8 cellular contexts compared by ENCODE assay signal in the genomic region with DNA sequence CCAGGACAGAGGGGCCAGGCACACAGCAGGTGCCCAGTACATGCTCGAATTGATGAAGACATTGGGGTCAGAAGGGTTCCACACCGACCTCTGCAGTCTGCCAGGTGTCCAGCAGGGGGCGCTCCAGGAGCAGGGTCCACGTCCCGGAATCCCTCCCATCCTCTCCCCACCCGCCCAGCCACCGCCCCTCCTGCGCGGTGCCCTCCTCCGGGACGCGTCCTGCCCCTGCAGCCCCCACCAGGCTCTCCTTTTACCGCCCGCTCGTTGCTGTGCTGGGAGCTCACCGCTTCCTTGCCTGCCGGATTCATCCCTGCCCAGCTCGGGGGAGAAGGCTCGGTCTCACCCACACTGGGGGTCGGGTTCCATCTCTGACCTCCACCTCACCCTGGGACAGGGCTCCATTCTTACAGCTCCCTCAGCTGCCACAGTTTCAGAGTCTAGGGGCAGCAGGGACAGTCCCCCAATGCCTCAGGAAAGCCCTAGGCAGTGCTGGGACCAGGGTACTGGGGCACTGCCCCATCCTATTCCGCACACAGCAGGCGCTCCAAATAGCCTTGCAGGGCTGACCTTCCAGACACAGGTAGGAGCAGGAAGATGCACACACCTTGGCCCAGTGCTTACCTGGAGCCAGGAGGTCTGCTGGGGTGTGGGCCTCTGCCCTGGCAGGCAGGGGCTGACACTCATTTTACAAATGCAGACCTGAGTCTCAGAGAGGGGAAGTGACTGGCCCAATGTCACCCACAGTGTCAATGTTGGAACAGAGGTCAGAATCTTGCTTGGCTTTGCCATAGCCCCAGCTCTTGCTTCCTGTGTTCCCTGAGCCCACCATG. TPM values are rescaled to one million over a fixed set of nuclear protein-coding genes. Genes with fewer than 3 reads are reported as not detected.
A peak's percentile ranks its signal among the peaks of the same experiment; 100 is the strongest.
DNase-seq lines count a peak whose midpoint lies in the region; ATAC-seq and TF ChIP-seq lines count a peak whose summit lies in the region.

No MANE protein-coding gene starts in this region.

- peak; percentile 42 for DNase-seq in EH (ENCODE audit: low read depth)
- peak; percentile 62 for DNase-seq in RWPE2 (ENCODE audit: low spot score)
- peak; percentile 72 for DNase-seq in activated gamma-delta T cell treated with Interleukin-2 at 50 U/mL for 16 hours
- DNase-seq in head of caudate nucleus: peak; percentile 35 to 90 (median 74)
- DNase-seq in posterior vena cava (ENCODE audit: low spot score): peak; percentile 89
- peak; percentile 70 to 92 for DNase-seq in aorta

- peak; percentile 78 for TF ChIP-seq CTCF in RWPE2 (IDR thresholded peaks at IDR 0.05; ENCODE audit: poor library complexity, severe bottlenecking)

- no peaks in the 10 kb centered on the region for H3K27me3 ChIP-seq in RWPE2 (ENCODE audit: insufficient read depth, poor library complexity, severe bottlenecking)
- no peaks in the 10 kb centered on the region for H3K27me3 ChIP-seq in aorta (ENCODE audit: control insufficient read depth in 1 of 2, insufficient read depth in 2 of 2, low read length in 1 of 2)

- H3K27ac ChIP-seq in RWPE2 (ENCODE audit: poor library complexity, severe bottlenecking) (no peak overlapping the region), aorta (ENCODE audit: low read depth in 1 of 2, low read length in 2 of 2) (no peak overlapping the region)

- no peaks in the 10 kb centered on the region for H3K4me1 ChIP-seq in RWPE2 (ENCODE audit: insufficient read depth, poor library complexity, severe bottlenecking)
- no peaks in the 10 kb centered on the region for H3K4me1 ChIP-seq in aorta (ENCODE audit: control insufficient read depth in 1 of 2, insufficient read depth in 2 of 2, low read length in 2 of 2)

- ATAC-seq in HG03354 (IDR thresholded peaks at IDR 0.05; ENCODE audit: poor library complexity, severe bottlenecking, unreplicated experiment): peak; percentile 68
- peak; percentile 52 for ATAC-seq in RWPE2 (ENCODE audit: low read depth)
- ATAC-seq in aorta (ENCODE audit: low FRiP score): peak; percentile 70
- ATAC-seq in HG02840 (IDR thresholded peaks at IDR 0.05; ENCODE audit: low FRiP score, unreplicated experiment): no peak

- 19 to 22% methylated on average over 22 of the region's 22 CpGs for WGBS in aorta, 2 donors

- H3K36me3 ChIP-seq in RWPE2 (ENCODE audit: low read depth): no peaks in the 10 kb centered on the region
- H3K36me3 ChIP-seq in aorta (ENCODE audit: control insufficient read depth in 1 of 2, insufficient read depth in 2 of 2, low read length in 1 of 2): no peaks in the 10 kb centered on the region

- intact Hi-C loops in head of caudate nucleus (cut with DNase I) (no loop called here), posterior vena cava (cut with DNase I) (loop anchor here (1.0 to 5.0 kb wide), 2 partner anchors 38 to 40 kb away; no protein-coding TSS in a partner anchor), aorta (cut with DNase I) (loop anchor here in 1 of 2 donors (1.0 to 2.0 kb wide), 2 partner anchors 39 to 412 kb away; no protein-coding TSS in a partner anchor)

- H3K4me3 ChIP-seq in RWPE2 (ENCODE audit: severe bottlenecking): no peak overlapping the region
- H3K4me3 ChIP-seq in aorta (ENCODE audit: low read length in 2 of 2): no peak overlapping the region

- H3K9me3 ChIP-seq in RWPE2 (ENCODE audit: severe bottlenecking) (no peaks in the 10 kb centered on the region), aorta (ENCODE audit: control insufficient read depth, low read length) (no peaks in the 10 kb centered on the region)

RNA-seq across cellular contexts. Expression of a gene that starts 31.0 kb away (rescaled TPM):
- total RNA-seq in posterior vena cava (1 to 10 TPM; 3.7 to 3.9 TPM), aorta (1 to 10 TPM; 3.1 to 8.6 TPM)
- polyA plus RNA-seq in aorta: under 1 TPM; 0.50 to 0.61 TPM
